In the genomic region with DNA sequence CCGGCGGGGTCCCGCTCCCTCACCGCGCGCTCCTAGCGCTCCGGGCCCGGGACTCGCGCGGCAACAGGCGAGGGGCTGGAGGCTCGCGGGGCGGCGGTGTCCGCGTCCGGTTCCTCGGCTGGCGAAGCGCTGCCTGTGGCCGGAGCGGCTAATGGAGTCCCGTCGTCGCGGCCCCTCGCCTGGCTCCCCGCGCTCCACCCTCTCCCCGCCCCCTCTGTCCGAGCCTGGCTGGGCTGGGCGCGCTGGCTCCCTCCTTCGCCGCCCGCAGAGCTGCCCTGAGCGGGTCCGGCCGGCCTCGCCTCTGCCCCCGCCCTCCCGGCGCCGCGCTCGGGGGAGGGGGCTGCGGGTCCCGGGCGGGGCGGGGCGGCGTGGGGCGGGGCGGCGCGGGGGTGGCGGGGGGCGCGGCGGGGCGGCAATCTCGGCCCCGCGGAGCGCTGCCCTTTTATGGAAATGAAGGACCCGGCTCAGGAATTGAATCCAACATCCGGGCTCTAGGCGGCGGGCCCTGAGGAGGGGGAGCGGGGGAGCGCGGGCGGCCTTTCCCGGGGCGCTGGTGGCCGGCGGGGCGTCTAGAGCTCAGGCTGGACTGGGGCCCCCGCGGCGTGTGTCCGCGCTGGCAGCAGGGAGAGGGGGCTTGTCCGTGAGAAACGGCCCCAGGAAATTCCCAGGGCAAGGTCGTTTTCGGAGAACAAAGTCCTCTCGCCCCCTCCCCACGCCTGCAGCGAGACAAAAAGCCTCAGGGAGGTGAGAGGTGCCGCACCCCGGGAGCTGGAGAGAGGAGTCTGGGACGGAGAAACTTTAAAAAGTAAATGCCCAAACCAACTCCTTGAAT, we compare ENCODE assay signal across 8 cellular contexts. TPM values are rescaled to one million over a fixed set of nuclear protein-coding genes. Genes with fewer than 3 reads are reported as not detected.
DNase-seq lines count a peak whose midpoint lies in the region; ATAC-seq and TF ChIP-seq lines count a peak whose summit lies in the region.

A gene with protein sequence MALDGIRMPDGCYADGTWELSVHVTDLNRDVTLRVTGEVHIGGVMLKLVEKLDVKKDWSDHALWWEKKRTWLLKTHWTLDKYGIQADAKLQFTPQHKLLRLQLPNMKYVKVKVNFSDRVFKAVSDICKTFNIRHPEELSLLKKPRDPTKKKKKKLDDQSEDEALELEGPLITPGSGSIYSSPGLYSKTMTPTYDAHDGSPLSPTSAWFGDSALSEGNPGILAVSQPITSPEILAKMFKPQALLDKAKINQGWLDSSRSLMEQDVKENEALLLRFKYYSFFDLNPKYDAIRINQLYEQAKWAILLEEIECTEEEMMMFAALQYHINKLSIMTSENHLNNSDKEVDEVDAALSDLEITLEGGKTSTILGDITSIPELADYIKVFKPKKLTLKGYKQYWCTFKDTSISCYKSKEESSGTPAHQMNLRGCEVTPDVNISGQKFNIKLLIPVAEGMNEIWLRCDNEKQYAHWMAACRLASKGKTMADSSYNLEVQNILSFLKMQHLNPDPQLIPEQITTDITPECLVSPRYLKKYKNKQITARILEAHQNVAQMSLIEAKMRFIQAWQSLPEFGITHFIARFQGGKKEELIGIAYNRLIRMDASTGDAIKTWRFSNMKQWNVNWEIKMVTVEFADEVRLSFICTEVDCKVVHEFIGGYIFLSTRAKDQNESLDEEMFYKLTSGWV (minus strand): TSS at position 153 of the 832 bp plus-strand sequence. CDS start 482 bp downstream, outside the sequence.

- H3K36me3 ChIP-seq in SJSA1 (peaks cover 37% of the 10 kb centered on the region), mammary epithelial cell (ENCODE audit: insufficient read depth, low read length) (no peaks in the 10 kb centered on the region)

- CTCF ChIA-PET in mammary epithelial cell (lab: Charles Lee; ENCODE audit: low non-redundant PET): no interaction called here

- peaks cover 41% of the 10 kb centered on the region for H3K79me2 ChIP-seq in mammary epithelial cell (ENCODE audit: insufficient read depth, low read length)

- H4K20me1 ChIP-seq in mammary epithelial cell (ENCODE audit: insufficient read depth, low read length): no peaks in the 10 kb centered on the region

- peak; percentile 50 for ATAC-seq in GM18867 (IDR thresholded peaks at IDR 0.05; ENCODE audit: unreplicated experiment)
- no peak for ATAC-seq in GM19395 (IDR thresholded peaks at IDR 0.05; ENCODE audit: unreplicated experiment)

- BruUV-seq in mammary epithelial cell (replicated peaks; lab: Mats Ljungman, UMichigan): no TSS peak

- no peaks in the 10 kb centered on the region; the same call in 1 of the 2 replicates for H3K9me3 ChIP-seq in SJSA1 (replicated peaks)
- H3K9me3 ChIP-seq in mammary epithelial cell (replicated peaks; ENCODE audit: insufficient read depth, low read length): no peaks in the 10 kb centered on the region

- H3K27me3 ChIP-seq in SJSA1 (replicated peaks) (no peaks in the 10 kb centered on the region), mammary epithelial cell (ENCODE audit: insufficient read depth, low read length) (no peaks in the 10 kb centered on the region)

- intact Hi-C loops in mammary epithelial cell (cut with micrococcal nuclease): loop anchor here (5.0 kb wide), 1 partner anchor 34 kb away; no protein-coding TSS in a partner anchor

- peak within 1 kb of the TSS; percentile 99 for H3K4me3 ChIP-seq in SJSA1
- peak within 1 kb of the TSS; percentile 57 to 99 (median 67) for H3K4me3 ChIP-seq in mammary epithelial cell (replicated peaks in 1 of 3; ENCODE audit: insufficient read depth in 1 of 3, low read depth in 2 of 3, low read length in 3 of 3)
- peak within 1 kb of the TSS; percentile 98 for H3K4me3 ChIP-seq in iPS-11a (ENCODE audit: low read depth, low read length)

- H3K27ac ChIP-seq in SJSA1 (peak within 1 kb of the TSS; percentile 94), mammary epithelial cell (ENCODE audit: insufficient read depth, low read depth, low read length) (peak within 1 kb of the TSS; percentile 70)

- H2AFZ ChIP-seq in mammary epithelial cell (ENCODE audit: low read depth, low read length): peak within 1 kb of the TSS; percentile 97

- in situ Hi-C loops in mammary epithelial cell (cut with MboI; ENCODE audit: low sequenced_read_pairs in 2 of 2): no loop called here

- dilution Hi-C loops in mammary epithelial cell (cut with HindIII; ENCODE audit: low sequenced_read_pairs): no loop called here

- WGBS in mammary epithelial cell (ENCODE audit: low coverage, missing lambda C conversion rate): 6% methylated on average over 24 of the region's 96 CpGs

- peak within 1 kb of the TSS; percentile 70 for H3K9ac ChIP-seq in mammary epithelial cell (ENCODE audit: insufficient read depth, low read length)

- peak; percentile 91 for DNase-seq in AG08395 (ENCODE audit: low spot score)
- peak; percentile 10 for DNase-seq in KG1 (lab: John Stamatoyannopoulos, UW)
- DNase-seq in SJSA1 (ENCODE audit: low read depth in 1 of 2, low spot score in 2 of 2): peak; percentile 86 to 89
- peak; percentile 75 for DNase-seq in mammary epithelial cell
- DNase-seq in renal cortical epithelial cell (ENCODE audit: low read depth): peak; percentile 50

- H3K4me1 ChIP-seq in SJSA1 (replicated peaks) (peaks cover 26% of the 10 kb centered on the region), mammary epithelial cell (ENCODE audit: insufficient read depth, low read length) (peaks cover 21% of the 10 kb centered on the region)

- TF ChIP-seq CTCF in mammary epithelial cell (conservative IDR thresholded peaks at IDR 0.05 in 1 of 2, IDR thresholded peaks at IDR 0.05 in 1 of 2; ENCODE audit: extremely low read depth in 1 of 2, insufficient read depth in 1 of 2, low read depth in 1 of 2, low read length in 2 of 2): no peak

- peak within 1 kb of the TSS; percentile 94 for H3K4me2 ChIP-seq in mammary epithelial cell (ENCODE audit: insufficient read depth, low read depth, low read length)

RNA-seq across cellular contexts. Expression of the gene that starts here (rescaled TPM):
- total RNA-seq in SJSA1 (2014; rRNA removed; shearing (Covaris generic)): 164 and 207 TPM in 2 replicates
- 10 to 100 TPM; 25.9 to 86.0 TPM for total RNA-seq in mammary epithelial cell
- polyA plus RNA-seq in mammary epithelial cell: 15.3 TPM
- polyA minus RNA-seq in mammary epithelial cell: 32.9 TPM
- 87.2 and 126 TPM in 2 replicates for total RNA-seq in renal cortical epithelial cell

Comparison
In these comparisons a context has a peak if more than half of its experiments do, and no peak if none do; other contexts are left out.
1. DNase-seq: peak in every context shown above with its lines; median percentile 91 in AG08395; 88 in SJSA1; 75 in mammary epithelial cell; 50 in renal cortical epithelial cell; 10 in KG1.